8 cellular contexts compared by ENCODE assay signal in the genomic region with DNA sequence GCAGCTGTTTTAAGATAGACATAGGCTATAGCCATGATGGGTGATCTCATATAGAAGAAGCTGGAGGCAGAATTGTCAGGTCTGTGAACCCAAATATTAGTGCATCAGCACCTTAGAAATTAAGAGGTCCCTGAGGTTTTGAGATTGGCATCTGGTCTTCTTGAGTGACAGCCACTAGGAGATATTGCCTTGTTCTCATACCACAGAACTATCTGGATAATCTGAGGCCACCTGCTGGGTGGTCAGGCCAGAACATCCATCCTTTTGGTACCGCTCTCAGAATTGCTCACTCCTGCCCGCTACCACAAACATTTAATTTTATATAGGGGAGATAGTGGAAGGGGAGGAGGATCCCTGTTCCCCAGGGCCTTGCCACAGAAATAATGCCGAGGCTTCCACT.
A peak's percentile ranks its signal among the peaks of the same experiment; 100 is the strongest.
DNase-seq lines count a peak whose midpoint lies in the region; ATAC-seq, FAIRE-seq and TF ChIP-seq lines count a peak whose summit lies in the region.

No MANE protein-coding gene starts in this region.

- WGBS in heart left ventricle, 4 donors, result 67 to 84% (median 69%) methylated on average over 3 of the region's 3 CpGs
- 86 to 88% methylated on average over 3 of the region's 3 CpGs for WGBS in aorta, 2 donors

- TF ChIP-seq POLR2A in heart left ventricle (IDR thresholded peaks at IDR 0.05) (no peak), vagina (IDR thresholded peaks at IDR 0.05) (no peak)

- H3K4me3 ChIP-seq in heart left ventricle (no peak overlapping the region), aorta (ENCODE audit: low read length in 2 of 2) (no peak overlapping the region), vagina (no peak overlapping the region)
- no peak overlapping the region for H3K4me3 ChIP-seq in effector memory CD4-positive, alpha-beta T cell (ENCODE audit: insufficient read depth, low read depth, low read length, poor library complexity, severe bottlenecking)

- intact Hi-C loops in heart left ventricle (cut with DNase I), result loop anchor here (2.0 to 10.0 kb wide), 9 partner anchors 219 to 529 kb away; no protein-coding TSS in a partner anchor
- intact Hi-C loops in aorta (cut with DNase I), result loop anchor here in 1 of 2 donors (2.0 kb wide), 2 partner anchors 413 to 421 kb away; no protein-coding TSS in a partner anchor
- intact Hi-C loops in vagina (cut with DNase I), result no loop called here

- H3K36me3 ChIP-seq in heart left ventricle (no peaks in the 10 kb centered on the region), aorta (ENCODE audit: control insufficient read depth in 1 of 2, insufficient read depth in 2 of 2, low read length in 1 of 2) (no peaks in the 10 kb centered on the region), vagina (no peaks in the 10 kb centered on the region)
- no peaks in the 10 kb centered on the region for H3K36me3 ChIP-seq in effector memory CD4-positive, alpha-beta T cell (ENCODE audit: control insufficient read depth, insufficient read depth, low read length)

- H3K27ac ChIP-seq in heart left ventricle (no peak overlapping the region), aorta (ENCODE audit: low read depth in 1 of 2, low read length in 2 of 2) (no peak overlapping the region), vagina (no peak overlapping the region)
- H3K27ac ChIP-seq in effector memory CD4-positive, alpha-beta T cell (ENCODE audit: insufficient read depth, low read length, poor library complexity, severe bottlenecking), result no peak overlapping the region

- TF ChIP-seq CTCF in heart left ventricle (IDR thresholded peaks at IDR 0.05) (peak in 9 of 12 donors; percentile 16 to 52 (median 35)), vagina (IDR thresholded peaks at IDR 0.05) (no peak)

- H3K27me3 ChIP-seq in heart left ventricle (peaks cover 0 to 3% (median 0%) of the 10 kb centered on the region in 9 donors), aorta (ENCODE audit: control insufficient read depth in 1 of 2, insufficient read depth in 2 of 2, low read length in 1 of 2) (no peaks in the 10 kb centered on the region), vagina (no peaks in the 10 kb centered on the region)
- no peaks in the 10 kb centered on the region for H3K27me3 ChIP-seq in effector memory CD4-positive, alpha-beta T cell (replicated peaks; ENCODE audit: control insufficient read depth, insufficient read depth, low read length, poor library complexity, severe bottlenecking)

- peaks cover 0 to 6% (median 0%) of the 10 kb centered on the region in 12 donors for H3K9me3 ChIP-seq in heart left ventricle
- H3K9me3 ChIP-seq in aorta (ENCODE audit: control insufficient read depth, low read length), result no peaks in the 10 kb centered on the region
- H3K9me3 ChIP-seq in effector memory CD4-positive, alpha-beta T cell (ENCODE audit: control insufficient read depth, low read length), result no peaks in the 10 kb centered on the region
- H3K9me3 ChIP-seq in vagina, result no peaks in the 10 kb centered on the region

- H3K4me1 ChIP-seq in heart left ventricle (peaks cover 0 to 31% (median 0%) of the 10 kb centered on the region in 12 donors), aorta (ENCODE audit: control insufficient read depth in 1 of 2, insufficient read depth in 2 of 2, low read length in 2 of 2) (no peaks in the 10 kb centered on the region), vagina (no peaks in the 10 kb centered on the region)
- peaks cover 10% of the 10 kb centered on the region for H3K4me1 ChIP-seq in effector memory CD4-positive, alpha-beta T cell (ENCODE audit: control insufficient read depth, insufficient read depth, low read length, poor library complexity, severe bottlenecking)

- no peak for FAIRE-seq in RCC 7860 (lab: Jason Lieb, UNC)

- ATAC-seq in GM19351 (IDR thresholded peaks at IDR 0.05; ENCODE audit: unreplicated experiment) (peak; percentile 47), heart left ventricle (peak in 3 of 4 donors; percentile 52 to 73 (median 61)), aorta (ENCODE audit: low FRiP score) (peak; percentile 72), GM21825 (IDR thresholded peaks at IDR 0.05; ENCODE audit: unreplicated experiment) (no peak)

- DNase-seq in AG08395 (ENCODE audit: low spot score) (peak; percentile 19), RCC 7860 (ENCODE audit: low spot score) (peak; percentile 45), heart left ventricle (peak in 1 of 5 donors; percentile 18), aorta (peak in 1 of 2 donors; percentile 42), vagina (ENCODE audit: extremely low spot score in 2 of 2) (no peak)
- DNase-seq in effector memory CD4-positive, alpha-beta T cell, result no peak

Comparison
In these comparisons a context has a peak if more than half of its experiments do, and no peak if none do; other contexts are left out.
1. DNase-seq: peak in AG08395 (single experiment) and RCC 7860 (single experiment); none in effector memory CD4-positive, alpha-beta T cell (0 of 3) and vagina (0 of 2).
2. CTCF ChIP-seq: peak in heart left ventricle (9 of 12); none in vagina (0 of 3).